14 cellular contexts compared by ENCODE assay signal in genomic region chr12:104886418-104887401, GRCh38.
A peak's percentile ranks its signal among the peaks of the same experiment; 100 is the strongest.
DNase-seq lines count a peak whose midpoint lies in the region; ATAC-seq and TF ChIP-seq lines count a peak whose summit lies in the region.
"Had no signal": no experiment of that assay in that cellular context is flagged by ENCODE, and none has a peak within 500 bp of the region (broad histone marks: within the 10 kb centered on the region; RNA-seq: fewer than 3 reads in every experiment).

No MANE protein-coding gene starts in this region.

- H3F3A ChIP-seq in SK-N-SH (replicated peaks; ENCODE audit: insufficient read depth) = no peaks in the 10 kb centered on the region

- no peak overlapping the region for H3K4me2 ChIP-seq in SK-N-SH

- H3K9me3 ChIP-seq in SK-N-SH = no peaks in the 10 kb centered on the region
- no peaks in the 10 kb centered on the region for H3K9me3 ChIP-seq in T-helper 17 cell (ENCODE audit: control insufficient read depth, low read length, poor library complexity, severe bottlenecking)
- H3K9me3 ChIP-seq: Peyer's patch, spleen had no signal

- H3K4me3 ChIP-seq in SK-N-SH (ENCODE audit: low read depth in 2 of 2, low read length in 1 of 2) (no peak overlapping the region), fibroblast of mammary gland (ENCODE audit: control insufficient read depth, low read depth, low read length) (no peak overlapping the region), dorsolateral prefrontal cortex (no peak overlapping the region)
- H3K4me3 ChIP-seq: Peyer's patch, spleen had no signal

- ATAC-seq in SK-N-SH treated with all-trans-retinoic acid at 6 μM for 48 hours (no peak), T-helper 17 cell (no peak)

- intact Hi-C loops in dorsolateral prefrontal cortex (cut with DNase I) = no loop called here

- no peaks in the 10 kb centered on the region for H3K79me2 ChIP-seq in SK-N-SH (ENCODE audit: insufficient read depth)

- WGBS in SK-N-SH (ENCODE audit: low lambda C conversion rate) = 59% methylated on average over 3 of the region's 3 CpGs

- no peak for TF ChIP-seq EP300 in SK-N-SH (IDR thresholded peaks at IDR 0.05; ENCODE audit: borderline replicate concordance in 1 of 2, low read depth in 1 of 2, low read length in 1 of 2)

- peaks cover 11% of the 10 kb centered on the region for H3K27me3 Mint-ChIP-seq in T-helper 17 cell

- H3K27ac Mint-ChIP-seq in T-helper 17 cell = no peak overlapping the region
- H3K27ac Mint-ChIP-seq: activated naive CD8-positive, alpha-beta T cell had no signal

- H2AFZ ChIP-seq in SK-N-SH (ENCODE audit: low read depth) = no peak overlapping the region

- TF ChIP-seq CTCF in SK-N-SH (IDR thresholded peaks at IDR 0.05) = no peak
- TF ChIP-seq CTCF in fibroblast of mammary gland (conservative IDR thresholded peaks at IDR 0.05; ENCODE audit: control insufficient read depth, insufficient read depth, low read depth, low read length) = no peak
- TF ChIP-seq CTCF in dorsolateral prefrontal cortex (IDR thresholded peaks at IDR 0.05 in 54 of 56, conservative IDR thresholded peaks at IDR 0.05 in 2 of 56; ENCODE audit: low read depth in 1 of 56, partially characterized antibody in 56 of 56) = no peak

- H3K36me3 Mint-ChIP-seq in T-helper 17 cell (ENCODE audit: low read depth) = peaks cover 4% of the 10 kb centered on the region

- H3K4me3 Mint-ChIP-seq in T-helper 17 cell = no peak overlapping the region
- H3K4me3 Mint-ChIP-seq: activated naive CD8-positive, alpha-beta T cell had no signal

- no peaks in the 10 kb centered on the region for H3K4me1 Mint-ChIP-seq in T-helper 17 cell

- peaks cover 0 to 7% of the 10 kb centered on the region in 2 experiments; a peak in 2 of 4 replicates for H3K4me1 ChIP-seq in SK-N-SH (ENCODE audit: control insufficient read depth in 1 of 2, insufficient read depth in 2 of 2, low read depth in 1 of 2, low read length in 1 of 2)
- H3K4me1 ChIP-seq: Peyer's patch, spleen had no signal

- CTCF ChIA-PET in SK-N-SH (lab: Yijun Ruan, JAX) = interaction anchor here (0.6 to 6.1 kb wide), 3 partner anchors 9 to 505 kb away, joined by 3 to 43 read pairs (median 4); no protein-coding TSS in a partner anchor

- DNase-seq in SK-N-SH (no peak), NCI-H774 (lab: John Stamatoyannopoulos, UW) (peak; percentile 26), fibroblast of mammary gland (ENCODE audit: low read depth) (peak; percentile 89), dorsolateral prefrontal cortex (no peak), GM19238 (ENCODE audit: insufficient read length, low spot score) (no peak), T-helper 17 cell (no peak)
- DNase-seq in activated CD4-positive, CD25-positive, alpha-beta regulatory T cell (lab: John Stamatoyannopoulos, UW) = no peak
- DNase-seq: GOT3, NCI-H1436, Peyer's patch, spleen, trophoblast cell had no signal

- H3K9ac ChIP-seq in SK-N-SH = no peak overlapping the region

- no peaks in the 10 kb centered on the region for H3K27me3 ChIP-seq in SK-N-SH (ENCODE audit: insufficient read depth)
- no peaks in the 10 kb centered on the region for H3K27me3 ChIP-seq in dorsolateral prefrontal cortex
- H3K27me3 ChIP-seq: Peyer's patch, spleen had no signal

- H3K27ac ChIP-seq in SK-N-SH (ENCODE audit: low read depth in 2 of 2, low read length in 1 of 2) (no peak overlapping the region), dorsolateral prefrontal cortex (no peak overlapping the region)
- H3K27ac ChIP-seq: Peyer's patch, spleen had no signal

- peaks cover 0 to 6% of the 10 kb centered on the region in 2 experiments for H3K36me3 ChIP-seq in SK-N-SH (replicated peaks in 1 of 2; ENCODE audit: control insufficient read depth in 1 of 2, insufficient read depth in 2 of 2, low read length in 1 of 2)
- H3K36me3 ChIP-seq: spleen had no signal

- H4K20me1 ChIP-seq in SK-N-SH (ENCODE audit: insufficient read depth) = no peaks in the 10 kb centered on the region

- POLR2A ChIA-PET in SK-N-SH (lab: Yijun Ruan, JAX) = no interaction called here

- H3K9me2 ChIP-seq in SK-N-SH = no peaks in the 10 kb centered on the region

- no peak for TF ChIP-seq RAD21 in SK-N-SH (IDR thresholded peaks at IDR 0.05; ENCODE audit: low read length)

TF ChIP-seq in SK-N-SH, 30 proteins besides CTCF, POLR2A, EP300 and RAD21:
- TF ChIP-seq USF1 (IDR thresholded peaks at IDR 0.05; ENCODE audit: borderline replicate concordance, low read depth) (no peak), GATA2 (CRISPR knock-in tag; IDR thresholded peaks at IDR 0.05) (no peak), TCF12 (IDR thresholded peaks at IDR 0.05) (0 out of 2 replicates have a peak, but pooled peaks have one; percentile 5), MEF2A (IDR thresholded peaks at IDR 0.05; ENCODE audit: borderline replicate concordance, low read depth) (no peak), NFIC (IDR thresholded peaks at IDR 0.05; ENCODE audit: borderline replicate concordance) (peak; percentile 14; the same call in 1 of the 2 replicates), GABPA (IDR thresholded peaks at IDR 0.05; ENCODE audit: low read depth) (no peak), FOXJ3 (CRISPR knock-in tag; IDR thresholded peaks at IDR 0.05) (no peak), TAF1 (IDR thresholded peaks at IDR 0.05; ENCODE audit: borderline replicate concordance, low read depth, low read length) (no peak)

TF ChIP-seq in SK-N-SH treated with all-trans-retinoic acid at 6 μM for 48 hours, 23 proteins besides CTCF, POLR2A, EP300 and RAD21:
- TF ChIP-seq ZFP3 (CRISPR knock-in tag; IDR thresholded peaks at IDR 0.05) (no peak), OSR1 (CRISPR knock-in tag; IDR thresholded peaks at IDR 0.05) (no peak), ZNF8 (CRISPR knock-in tag; IDR thresholded peaks at IDR 0.05) (no peak), CSRNP3 (CRISPR knock-in tag; IDR thresholded peaks at IDR 0.05) (no peak), POU6F1 (CRISPR knock-in tag; IDR thresholded peaks at IDR 0.05; ENCODE audit: borderline replicate concordance, low read depth) (no peak), ARNTL (CRISPR knock-in tag; IDR thresholded peaks at IDR 0.05; ENCODE audit: borderline replicate concordance, low read depth) (no peak)

Comparison
In these comparisons a context has a peak if more than half of its experiments do, and no peak if none do; other contexts are left out.
1. DNase-seq: peak in NCI-H774 (single experiment) and fibroblast of mammary gland (single experiment); none in SK-N-SH (single experiment), dorsolateral prefrontal cortex (0 of 10), activated CD4-positive, CD25-positive, alpha-beta regulatory T cell (0 of 4), GM19238 (single experiment) and T-helper 17 cell (0 of 3).